9 cellular contexts compared by ENCODE assay signal in the genomic region with DNA sequence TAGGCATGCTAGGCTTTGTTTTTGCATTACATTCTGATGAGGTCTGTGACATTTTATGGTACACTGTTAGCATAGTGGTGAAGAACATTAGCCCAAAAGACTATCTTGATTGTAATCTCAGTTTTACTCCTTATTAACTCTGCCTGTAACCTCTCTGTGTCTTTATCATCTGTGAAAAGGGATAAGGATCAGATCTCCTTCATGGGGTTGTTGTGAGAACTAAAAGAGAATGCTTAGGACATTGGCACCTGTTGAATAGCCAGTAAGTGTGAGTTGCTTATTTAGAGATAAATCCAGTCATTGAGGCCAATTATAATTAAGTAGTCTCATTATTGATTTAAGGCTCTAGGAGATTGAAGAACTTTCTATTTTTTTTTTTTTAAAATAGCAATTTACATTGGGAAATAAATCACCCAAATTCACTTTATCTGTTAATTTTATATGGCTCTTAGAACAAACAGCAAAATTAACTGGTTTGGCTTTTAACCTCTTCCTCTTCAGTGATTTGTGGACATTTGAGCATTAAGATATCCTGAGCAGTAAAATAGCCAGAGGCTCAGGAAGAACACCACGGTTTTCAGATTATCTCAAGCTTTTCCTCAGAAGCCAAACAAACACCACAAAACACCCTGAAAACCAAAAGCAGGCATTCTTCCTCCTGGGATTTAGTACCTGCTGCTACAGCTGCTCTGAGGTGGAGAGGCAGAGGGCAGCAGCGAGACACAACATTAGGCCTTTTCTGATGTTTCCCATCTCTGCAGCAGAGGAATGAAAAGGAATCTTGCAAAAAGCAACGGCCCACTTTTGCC.
DNase-seq lines count a peak whose midpoint lies in the region; ATAC-seq and TF ChIP-seq lines count a peak whose summit lies in the region.
"Had no signal": no experiment of that assay in that cellular context is flagged by ENCODE, and none has a peak within 500 bp of the region (broad histone marks: within the 10 kb centered on the region; RNA-seq: fewer than 3 reads in every experiment).

No MANE protein-coding gene starts in this region.

- H3K4me1 ChIP-seq in CD8-positive, alpha-beta memory T cell (ENCODE audit: insufficient read depth, low read length) = no peaks in the 10 kb centered on the region

- POLR2A ChIA-PET in CD8-positive, alpha-beta memory T cell (lab: Charles Lee) = no interaction called here

- TF ChIP-seq CTCF in cardiac fibroblast (IDR thresholded peaks at IDR 0.05; ENCODE audit: low read depth, low read length) = peak; percentile 55

- H3K9me3 ChIP-seq in CD8-positive, alpha-beta memory T cell (ENCODE audit: low read length) = no peaks in the 10 kb centered on the region

- no peak overlapping the region for H3K27ac ChIP-seq in CD8-positive, alpha-beta memory T cell (ENCODE audit: low read depth, low read length)

- CTCF ChIA-PET in CD8-positive, alpha-beta memory T cell (lab: Charles Lee) = interaction anchor here (1.0 to 1.2 kb wide), 3 partner anchors 11 to 291 kb away, joined by 3 to 4 read pairs (median 3); no protein-coding TSS in a partner anchor

- no peaks in the 10 kb centered on the region for H3K36me3 ChIP-seq in CD8-positive, alpha-beta memory T cell (ENCODE audit: insufficient read depth, low read length)

- ATAC-seq in HG02885 (IDR thresholded peaks at IDR 0.05; ENCODE audit: poor library complexity, unreplicated experiment) = no peak

- no peak overlapping the region for H3K27ac Mint-ChIP-seq in T-helper 2 cell treated with Interferon-gamma antibody and Interleukin-4, amounts not matched to agents 5 μg/mL and 100 μg/mL, for 36 hours
- peak overlapping the region in 1 of 8 donors; percentile 70 for H3K27ac Mint-ChIP-seq in CD8-positive, alpha-beta memory T cell
- H3K27ac Mint-ChIP-seq: memory B cell had no signal

- H3K4me3 ChIP-seq in cardiac fibroblast (replicated peaks in 1 of 2; ENCODE audit: low read depth in 2 of 2, low read length in 2 of 2) = no peak overlapping the region
- no peak overlapping the region for H3K4me3 ChIP-seq in CD8-positive, alpha-beta memory T cell (ENCODE audit: low read length)

- no peak overlapping the region for H3K4me3 Mint-ChIP-seq in T-helper 2 cell treated with Interferon-gamma antibody and Interleukin-4, amounts not matched to agents 5 μg/mL and 100 μg/mL, for 36 hours
- no peak overlapping the region for H3K4me3 Mint-ChIP-seq in CD8-positive, alpha-beta memory T cell
- H3K4me3 Mint-ChIP-seq: memory B cell had no signal

- no peaks in the 10 kb centered on the region for H3K4me1 Mint-ChIP-seq in T-helper 2 cell treated with Interferon-gamma antibody and Interleukin-4, amounts not matched to agents 5 μg/mL and 100 μg/mL, for 36 hours (ENCODE audit: low read depth)
- H3K4me1 Mint-ChIP-seq in CD8-positive, alpha-beta memory T cell = peaks cover 3 to 5% (median 3%) of the 10 kb centered on the region in 3 donors
- H3K4me1 Mint-ChIP-seq: memory B cell had no signal

- DNase-seq in G401 (ENCODE audit: low spot score) (peak; percentile 61), Kasumi-1 (lab: John Stamatoyannopoulos, UW) (peak; percentile 29 to 38), cardiac fibroblast (ENCODE audit: low read depth in 2 of 2) (peak; percentile 42 to 56), myocyte (ENCODE audit: low read depth) (peak; percentile 34)
- no peak for DNase-seq in activated T-cell treated with anti-CD3 and anti-CD28 coated beads, Interleukin-2, amount 50 U/mL, for 1 hour
- DNase-seq in T-helper 2 cell treated with Interferon-gamma antibody and Interleukin-4, amounts not matched to agents 5 μg/mL and 100 μg/mL, for 36 hours (ENCODE audit: low spot score) = no peak
- no peak for DNase-seq in CD8-positive, alpha-beta memory T cell

- H3K36me3 Mint-ChIP-seq in T-helper 2 cell treated with Interferon-gamma antibody and Interleukin-4, amounts not matched to agents 5 μg/mL and 100 μg/mL, for 36 hours (ENCODE audit: low read depth) = peaks cover 2% of the 10 kb centered on the region
- H3K36me3 Mint-ChIP-seq in CD8-positive, alpha-beta memory T cell = peaks cover 0 to 13% (median 4%) of the 10 kb centered on the region in 3 donors
- H3K36me3 Mint-ChIP-seq: memory B cell had no signal

- no peaks in the 10 kb centered on the region for H3K9me3 Mint-ChIP-seq in T-helper 2 cell treated with Interferon-gamma antibody and Interleukin-4, amounts not matched to agents 5 μg/mL and 100 μg/mL, for 36 hours
- no peaks in the 10 kb centered on the region for H3K9me3 Mint-ChIP-seq in CD8-positive, alpha-beta memory T cell
- H3K9me3 Mint-ChIP-seq: memory B cell had no signal

- in situ Hi-C loops in G401 (cut with HindIII; ENCODE audit: low sequenced_read_pairs) = no loop called here

- H3K27me3 Mint-ChIP-seq in T-helper 2 cell treated with Interferon-gamma antibody and Interleukin-4, amounts not matched to agents 5 μg/mL and 100 μg/mL, for 36 hours (ENCODE audit: low read depth) = no peaks in the 10 kb centered on the region
- no peaks in the 10 kb centered on the region for H3K27me3 Mint-ChIP-seq in CD8-positive, alpha-beta memory T cell

- H3K27me3 ChIP-seq in CD8-positive, alpha-beta memory T cell (ENCODE audit: insufficient read depth, low read length, poor library complexity, severe bottlenecking) = no peaks in the 10 kb centered on the region

Comparison
In these comparisons a context has a peak if more than half of its experiments do, and no peak if none do; other contexts are left out.
1. DNase-seq: peak in G401 (single experiment), Kasumi-1 (2 of 2), cardiac fibroblast (2 of 2) and myocyte (single experiment); none in activated T-cell treated with anti-CD3 and anti-CD28 coated beads, Interleukin-2, amount 50 U/mL, for 1 hour (single experiment), T-helper 2 cell treated with Interferon-gamma antibody and Interleukin-4, amounts not matched to agents 5 μg/mL and 100 μg/mL, for 36 hours (single experiment) and CD8-positive, alpha-beta memory T cell (0 of 5).